15 cellular contexts compared by ENCODE assay signal in the genomic region with DNA sequence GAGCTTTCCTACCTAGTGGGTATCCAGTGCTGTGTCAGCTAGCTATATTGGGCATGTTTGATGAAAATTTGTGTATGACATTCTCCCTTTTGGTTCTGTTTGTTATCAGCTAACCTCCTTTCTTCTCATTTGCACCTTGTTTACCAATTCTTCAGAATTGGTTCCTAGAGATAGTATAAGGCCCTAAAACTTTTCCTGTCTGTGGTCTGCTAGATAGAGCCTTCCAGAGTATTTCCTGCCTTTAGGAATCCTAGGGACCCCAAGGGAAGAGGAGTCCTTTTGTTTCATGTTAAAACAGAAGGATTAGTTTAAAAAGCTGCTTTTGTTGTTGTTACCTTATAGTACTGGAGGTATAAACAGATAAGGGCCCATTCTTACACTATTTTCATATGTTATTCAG. TPM values are rescaled to one million over a fixed set of nuclear protein-coding genes. Genes with fewer than 3 reads are reported as not detected.
DNase-seq lines count a peak whose midpoint lies in the region; TF ChIP-seq lines count a peak whose summit lies in the region.
"Had no signal": no experiment of that assay in that cellular context is flagged by ENCODE, and none has a peak within 500 bp of the region (broad histone marks: within the 10 kb centered on the region; RNA-seq: fewer than 3 reads in every experiment).

No MANE protein-coding gene starts in this region.

- H3K27me3 ChIP-seq in A673 (replicated peaks; ENCODE audit: insufficient read depth, low read depth, low read length, poor library complexity) (no peaks in the 10 kb centered on the region), HUES6 (ENCODE audit: control insufficient read depth, insufficient read depth, low read length) (no peaks in the 10 kb centered on the region), iPS-18a (ENCODE audit: control insufficient read depth, insufficient read depth, low read length) (no peaks in the 10 kb centered on the region), neuronal stem cell (ENCODE audit: control insufficient read depth in 3 of 3, insufficient read depth in 3 of 3, low read depth in 1 of 3, low read length in 3 of 3) (no peaks in the 10 kb centered on the region), tibial nerve (no peaks in the 10 kb centered on the region), dorsolateral prefrontal cortex (no peaks in the 10 kb centered on the region)
- H3K27me3 ChIP-seq: uterus had no signal

- H2BK120ac ChIP-seq in neuronal stem cell (ENCODE audit: low read depth, low read length) = no peak overlapping the region

- no peak overlapping the region for H3K18ac ChIP-seq in neuronal stem cell (ENCODE audit: low read length)

- BruUV-seq in A673 (replicated peaks; lab: Mats Ljungman, UMichigan) = no TSS peak

- no peak overlapping the region for H3K4me2 ChIP-seq in neuronal stem cell (ENCODE audit: insufficient read depth, low read length, poor library complexity, severe bottlenecking)

- H4K8ac ChIP-seq in neuronal stem cell (ENCODE audit: low read depth, low read length) = no peak overlapping the region

- TF ChIP-seq EP300 in tibial nerve (IDR thresholded peaks at IDR 0.05) = no peak

- no peak overlapping the region for H2BK5ac ChIP-seq in neuronal stem cell (ENCODE audit: low read length)

- H2AFZ ChIP-seq in neuronal stem cell (ENCODE audit: low read length) = peak overlapping the region; percentile 13

- H2BK15ac ChIP-seq in neuronal stem cell (ENCODE audit: low read length) = no peak overlapping the region

- H3K9ac ChIP-seq in HUES6 (ENCODE audit: low read length) = peak overlapping the region; percentile 64
- H3K9ac ChIP-seq in iPS-18a (ENCODE audit: low read length) = peak overlapping the region; percentile 9
- no peak overlapping the region for H3K9ac ChIP-seq in neuronal stem cell (ENCODE audit: low read depth, low read length, poor library complexity)

- no peak for TF ChIP-seq POLR2A in tibial nerve (IDR thresholded peaks at IDR 0.05)

- H3K4me1 ChIP-seq in A673 (ENCODE audit: insufficient read depth, low read length, poor library complexity, severe bottlenecking) (peaks cover 27% of the 10 kb centered on the region), HUES6 (ENCODE audit: control insufficient read depth, insufficient read depth, low read length) (peaks cover 37% of the 10 kb centered on the region), iPS-18a (ENCODE audit: control insufficient read depth, low read depth, low read length) (peaks cover 31% of the 10 kb centered on the region), neuronal stem cell (ENCODE audit: control insufficient read depth in 2 of 2, insufficient read depth in 1 of 2, low read depth in 1 of 2, low read length in 2 of 2) (peaks cover 4 to 12% of the 10 kb centered on the region in 2 donors), tibial nerve (peaks cover 0 to 67% (median 12%) of the 10 kb centered on the region in 4 donors)
- H3K4me1 ChIP-seq: uterus had no signal

- DNase-seq in A673 (ENCODE audit: low spot score) (no peak), neuronal stem cell (ENCODE audit: low spot score) (no peak), tibial nerve (ENCODE audit: low spot score in 2 of 2) (no peak), activated T-cell treated with anti-CD3 and anti-CD28 coated beads for 4 hours (no peak), A172 (ENCODE audit: low spot score) (no peak), dorsolateral prefrontal cortex (no peak)
- DNase-seq: activated CD4-positive, alpha-beta T cell treated with anti-CD3 and anti-CD28 coated beads, Interleukin-2, amount 10 ng/mL, durations not matched to agents 7 days and 5 days; cortex of kidney; NCI-H2029 treated with DMSO at 0.1 percent for 48 hours; NCI-H524; small intestine; uterus had no signal

- CTCF ChIA-PET in A673 (lab: Charles Lee) = no interaction called here

- peak overlapping the region; percentile 22 for H3K27ac ChIP-seq in A673 (ENCODE audit: low read depth, low read length, poor library complexity, severe bottlenecking)
- peak overlapping the region; percentile 49; the same call in 1 of the 2 replicates for H3K27ac ChIP-seq in HUES6 (ENCODE audit: low read depth, low read length)
- no peak overlapping the region for H3K27ac ChIP-seq in iPS-18a (ENCODE audit: low read length)
- H3K27ac ChIP-seq in neuronal stem cell (replicated peaks; ENCODE audit: low read length) = no peak overlapping the region
- H3K27ac ChIP-seq in tibial nerve = peak overlapping the region in 2 of 4 donors; percentile 32 to 56
- peak overlapping the region in 16 of 59 donors; percentile 0 to 65 (median 24) for H3K27ac ChIP-seq in dorsolateral prefrontal cortex

- H3K9me3 ChIP-seq in A673 (ENCODE audit: low read depth, low read length, poor library complexity, severe bottlenecking) (no peaks in the 10 kb centered on the region), HUES6 (ENCODE audit: control insufficient read depth, insufficient read depth, low read depth, low read length) (no peaks in the 10 kb centered on the region), iPS-18a (ENCODE audit: control insufficient read depth, low read depth, low read length) (no peaks in the 10 kb centered on the region), neuronal stem cell (replicated peaks in 1 of 2; ENCODE audit: control insufficient read depth in 2 of 2, insufficient read depth in 1 of 2, low read depth in 1 of 2, low read length in 2 of 2) (no peaks in the 10 kb centered on the region), tibial nerve (no peaks in the 10 kb centered on the region)
- H3K9me3 ChIP-seq: HAP-1, uterus had no signal

- H3K14ac ChIP-seq in neuronal stem cell (ENCODE audit: low read length) = no peak overlapping the region

- H2AK5ac ChIP-seq in neuronal stem cell (ENCODE audit: low read depth, low read length) = no peak overlapping the region

- H3K4me3 ChIP-seq in A673 (ENCODE audit: low read depth, low read length, poor library complexity, severe bottlenecking) (no peak overlapping the region), HUES6 (ENCODE audit: low read depth, low read length) (peak overlapping the region; percentile 19; the same call in 1 of the 2 replicates), iPS-18a (ENCODE audit: low read length) (no peak overlapping the region), neuronal stem cell (ENCODE audit: low read length in 2 of 2) (no peak overlapping the region), tibial nerve (no peak overlapping the region), dorsolateral prefrontal cortex (no peak overlapping the region)
- H3K4me3 ChIP-seq: HAP-1, uterus had no signal

- no peak overlapping the region for H4K91ac ChIP-seq in neuronal stem cell (ENCODE audit: low read depth, low read length, poor library complexity)

- TF ChIP-seq CTCF in A673 (conservative IDR thresholded peaks at IDR 0.05; ENCODE audit: low read depth, low read length) (no peak), tibial nerve (IDR thresholded peaks at IDR 0.05) (no peak), dorsolateral prefrontal cortex (IDR thresholded peaks at IDR 0.05 in 54 of 56, conservative IDR thresholded peaks at IDR 0.05 in 2 of 56; ENCODE audit: low read depth in 1 of 56, partially characterized antibody in 56 of 56) (no peak)

- no peak overlapping the region for H2BK12ac ChIP-seq in neuronal stem cell (ENCODE audit: low read length)

- H3K36me3 ChIP-seq in A673 (ENCODE audit: insufficient read depth, low read length, poor library complexity, severe bottlenecking) (peaks cover 4% of the 10 kb centered on the region), HUES6 (ENCODE audit: control insufficient read depth, insufficient read depth, low read length) (peaks cover 12% of the 10 kb centered on the region; the same call in 1 of the 2 replicates), iPS-18a (ENCODE audit: control insufficient read depth, low read depth, low read length) (peaks cover 7% of the 10 kb centered on the region), neuronal stem cell (replicated peaks in 1 of 2; ENCODE audit: control insufficient read depth in 2 of 2, insufficient read depth in 2 of 2, low read length in 2 of 2) (peaks cover 0 to 60% of the 10 kb centered on the region in 2 donors), tibial nerve (peaks cover 0 to 73% (median 4%) of the 10 kb centered on the region in 3 donors)
- H3K36me3 ChIP-seq: uterus had no signal

- no peak overlapping the region for H3K23ac ChIP-seq in neuronal stem cell (ENCODE audit: low read depth, low read length, poor library complexity)

- intact Hi-C loops in A673 (cut with micrococcal nuclease; ENCODE audit: unreplicated experiment) = no loop called here
- intact Hi-C loops in dorsolateral prefrontal cortex (cut with DNase I) = no loop called here

- no peaks in the 10 kb centered on the region for H3K79me1 ChIP-seq in neuronal stem cell (ENCODE audit: low read depth, low read length)

- H3K4ac ChIP-seq in neuronal stem cell (ENCODE audit: low read length) = no peak overlapping the region

- POLR2A ChIA-PET in A673 (lab: Charles Lee; ENCODE audit: low non-redundant PET) = no interaction called here

RNA-seq across cellular contexts. Expression of a gene that starts 11.5 kb away (rescaled TPM):
- total RNA-seq in A673 (2021) (25.9 and 27.8 TPM in 2 replicates), tibial nerve (100 to 1,000 TPM in 1 of 4 donors, 10 to 100 TPM in 3; 62.8 to 107 (median 71.7) TPM), dorsolateral prefrontal cortex (10 to 100 TPM; 24.2 to 55.3 (median 37.6) TPM)
- polyA plus RNA-seq in neuronal stem cell (2013, experiment 1 of 2) = 15.4 TPM
- 15.5 TPM for polyA plus RNA-seq in neuronal stem cell (2013, experiment 2 of 2)
- 31.5 and 39.5 TPM in 2 replicates for total RNA-seq in A172 (2014; rRNA removed; shearing (Covaris generic))

RNA-seq across cellular contexts. Expression of a gene that starts 33.0 kb away (rescaled TPM):
- total RNA-seq in A673 (2021) (38.7 and 39.0 TPM in 2 replicates), tibial nerve (10 to 100 TPM in 3 of 4 donors, 1 to 10 TPM in 1; 9.8 to 18.0 (median 13.3) TPM), dorsolateral prefrontal cortex (10 to 100 TPM; 11.2 to 27.0 (median 20.5) TPM)
- polyA plus RNA-seq in neuronal stem cell (2013, experiment 1 of 2) = 13.2 TPM
- polyA plus RNA-seq in neuronal stem cell (2013, experiment 2 of 2) = 13.7 TPM
- 37.1 and 37.4 TPM in 2 replicates for total RNA-seq in A172 (2014; rRNA removed; shearing (Covaris generic))

Comparison
In these comparisons a context has a peak if more than half of its experiments do, and no peak if none do; other contexts are left out.
1. H3K27ac ChIP-seq: peak in A673 (single experiment) and HUES6 (single experiment); none in iPS-18a (single experiment) and neuronal stem cell (single experiment).